In genomic region chr14:72434856-72435255, GRCh38 we compare ENCODE assay signal across 19 cellular contexts.
DNase-seq lines count a peak whose midpoint lies in the region; ATAC-seq and TF ChIP-seq lines count a peak whose summit lies in the region.
"Had no signal": no experiment of that assay in that cellular context is flagged by ENCODE, and none has a peak within 500 bp of the region (broad histone marks: within the 10 kb centered on the region; RNA-seq: fewer than 3 reads in every experiment).

No MANE protein-coding gene starts in this region.

- H3K4me1 ChIP-seq in smooth muscle cell (ENCODE audit: low read depth), result no peaks in the 10 kb centered on the region
- H3K4me1 ChIP-seq: BE2C, Caco-2, HAP-1 had no signal

- H3K79me2 ChIP-seq in smooth muscle cell (ENCODE audit: low read depth), result no peaks in the 10 kb centered on the region

- ATAC-seq in HG03432 (IDR thresholded peaks at IDR 0.05; ENCODE audit: unreplicated experiment), result no peak
- ATAC-seq: GM12878 had no signal

- H3F3A ChIP-seq in smooth muscle cell (ENCODE audit: low read depth), result no peaks in the 10 kb centered on the region

- peak overlapping the region; percentile 43 for H3K4me2 ChIP-seq in smooth muscle cell

- DNase-seq in T-helper 2 cell treated with Interferon-gamma antibody and Interleukin-4, amounts not matched to agents 5 μg/mL and 100 μg/mL, for 36 hours (ENCODE audit: low spot score), result no peak
- DNase-seq in T-helper 2 cell, result no peak
- peak; percentile 25 for DNase-seq in HFFc6
- peak; percentile 6 for DNase-seq in amniotic epithelial cell (ENCODE audit: low read depth)
- DNase-seq in smooth muscle cell (lab: John Stamatoyannopoulos, UW; ENCODE audit: unreplicated experiment), result no peak
- no peak for DNase-seq in endothelial cell (ENCODE audit: low spot score)
- no peak for DNase-seq in NCI-H226
- DNase-seq: 8988T, BE2C, Caco-2, GM23248, NCI-H1105, NCI-H2081 treated with DMSO at 0.1 percent for 48 hours, NCI-H748 treated with DMSO at 0.1 percent for 48 hours, SHP77 had no signal

- H3K9me3 Mint-ChIP-seq in T-helper 2 cell treated with Interferon-gamma antibody and Interleukin-4, amounts not matched to agents 5 μg/mL and 100 μg/mL, for 36 hours, result peaks cover 15% of the 10 kb centered on the region
- no peaks in the 10 kb centered on the region for H3K9me3 Mint-ChIP-seq in HFFc6
- no peaks in the 10 kb centered on the region for H3K9me3 Mint-ChIP-seq in endothelial cell (ENCODE audit: unreplicated experiment)

- peaks cover 2% of the 10 kb centered on the region for H3K27me3 Mint-ChIP-seq in T-helper 2 cell treated with Interferon-gamma antibody and Interleukin-4, amounts not matched to agents 5 μg/mL and 100 μg/mL, for 36 hours (ENCODE audit: low read depth)
- peaks cover 21% of the 10 kb centered on the region for H3K27me3 Mint-ChIP-seq in HFFc6 (ENCODE audit: insufficient read depth)
- H3K27me3 Mint-ChIP-seq in endothelial cell (ENCODE audit: unreplicated experiment), result peaks cover 5% of the 10 kb centered on the region
- H3K27me3 Mint-ChIP-seq: CD4-positive, CD25-positive, alpha-beta regulatory T cell had no signal

- WGBS in smooth muscle cell (ENCODE audit: low lambda C conversion rate), result 0% methylated on average over 2 of the region's 2 CpGs

- H3K27ac Mint-ChIP-seq in T-helper 2 cell treated with Interferon-gamma antibody and Interleukin-4, amounts not matched to agents 5 μg/mL and 100 μg/mL, for 36 hours, result peak overlapping the region; percentile 58
- H3K27ac Mint-ChIP-seq in HFFc6, result peak overlapping the region; percentile 20; the same call in 1 of the 2 replicates
- H3K27ac Mint-ChIP-seq in endothelial cell (ENCODE audit: unreplicated experiment), result no peak overlapping the region

- TF ChIP-seq CTCF in HFFc6 (IDR thresholded peaks at IDR 0.05), result no peak
- TF ChIP-seq CTCF in smooth muscle cell (IDR thresholded peaks at IDR 0.05; ENCODE audit: borderline replicate concordance, insufficient read depth, poor library complexity, severe bottlenecking), result no peak
- no peak for TF ChIP-seq CTCF in endothelial cell (IDR thresholded peaks at IDR 0.05; ENCODE audit: unreplicated experiment)

- H3K36me3 ChIP-seq in smooth muscle cell (ENCODE audit: low read depth), result no peaks in the 10 kb centered on the region
- H3K36me3 ChIP-seq: BE2C, HAP-1 had no signal

- H3K4me3 Mint-ChIP-seq in T-helper 2 cell treated with Interferon-gamma antibody and Interleukin-4, amounts not matched to agents 5 μg/mL and 100 μg/mL, for 36 hours, result peak overlapping the region; percentile 32
- H3K4me3 Mint-ChIP-seq in HFFc6, result no peak overlapping the region
- no peak overlapping the region for H3K4me3 Mint-ChIP-seq in endothelial cell (ENCODE audit: unreplicated experiment)
- H3K4me3 Mint-ChIP-seq: CD4-positive, CD25-positive, alpha-beta regulatory T cell had no signal

- no peaks in the 10 kb centered on the region for H4K20me1 ChIP-seq in smooth muscle cell (ENCODE audit: low read depth)

- H3K36me3 Mint-ChIP-seq in T-helper 2 cell treated with Interferon-gamma antibody and Interleukin-4, amounts not matched to agents 5 μg/mL and 100 μg/mL, for 36 hours (ENCODE audit: low read depth), result peaks cover 34% of the 10 kb centered on the region
- H3K36me3 Mint-ChIP-seq in HFFc6 (ENCODE audit: low read depth) (no peaks in the 10 kb centered on the region), endothelial cell (ENCODE audit: low read depth, unreplicated experiment) (peaks cover 1% of the 10 kb centered on the region)
- H3K36me3 Mint-ChIP-seq: CD4-positive, CD25-positive, alpha-beta regulatory T cell had no signal

- H3K4me3 ChIP-seq in smooth muscle cell, result no peak overlapping the region
- H3K4me3 ChIP-seq: GM12878, GM23248, HAP-1 had no signal

- no peak overlapping the region for H3K9ac ChIP-seq in smooth muscle cell (ENCODE audit: low read depth)
- H3K9ac ChIP-seq: GM23248 had no signal

- peaks cover 54% of the 10 kb centered on the region for H3K4me1 Mint-ChIP-seq in T-helper 2 cell treated with Interferon-gamma antibody and Interleukin-4, amounts not matched to agents 5 μg/mL and 100 μg/mL, for 36 hours (ENCODE audit: low read depth)
- H3K4me1 Mint-ChIP-seq in HFFc6 (ENCODE audit: low read depth), result peaks cover 7% of the 10 kb centered on the region; the same call in 1 of the 2 replicates
- H3K4me1 Mint-ChIP-seq in endothelial cell (ENCODE audit: unreplicated experiment), result peaks cover 15% of the 10 kb centered on the region

- H3K27ac ChIP-seq in smooth muscle cell (ENCODE audit: low read depth), result peak overlapping the region; percentile 49
- H3K27ac ChIP-seq: GM23248 had no signal

- no peaks in the 10 kb centered on the region for H3K9me3 ChIP-seq in smooth muscle cell (replicated peaks; ENCODE audit: low read depth)
- H3K9me3 ChIP-seq: BE2C, Caco-2, HAP-1 had no signal

- peak overlapping the region; percentile 54 for H2AFZ ChIP-seq in smooth muscle cell (ENCODE audit: low read depth)
- H2AFZ ChIP-seq: GM23248 had no signal

- no peaks in the 10 kb centered on the region for H3K27me3 ChIP-seq in smooth muscle cell (ENCODE audit: low read depth)

Comparison
In these comparisons a context has a peak if more than half of its experiments do, and no peak if none do; other contexts are left out.
1. DNase-seq: peak in HFFc6 (single experiment) and amniotic epithelial cell (single experiment); none in T-helper 2 cell treated with Interferon-gamma antibody and Interleukin-4, amounts not matched to agents 5 μg/mL and 100 μg/mL, for 36 hours (single experiment), T-helper 2 cell (0 of 5), smooth muscle cell (single experiment), endothelial cell (single experiment) and NCI-H226 (single experiment).